2 cellular contexts compared by ENCODE assay signal in genomic region chr9:134152022-134152448, GRCh38.
TF ChIP-seq lines count a peak whose summit lies in the region.

No MANE protein-coding gene starts in this region.

TF ChIP-seq in GM23338, 12 proteins besides CTCF, POLR2A, EP300 and RAD21:
- TF ChIP-seq ZNF114 (CRISPR knock-in tag; IDR thresholded peaks at IDR 0.05) (no peak), EZH2 (IDR thresholded peaks at IDR 0.05; ENCODE audit: low read depth, unreplicated experiment) (no peak), ZNF331 (CRISPR knock-in tag; IDR thresholded peaks at IDR 0.05; ENCODE audit: low read depth) (no peak), EZH2phosphoT487 (IDR thresholded peaks at IDR 0.05; ENCODE audit: unreplicated experiment) (no peak), POLR2AphosphoS5 (IDR thresholded peaks at IDR 0.05; ENCODE audit: low read depth) (no peak), ZNF462 (CRISPR knock-in tag; IDR thresholded peaks at IDR 0.05) (no peak), JUNB (IDR thresholded peaks at IDR 0.05; ENCODE audit: unreplicated experiment) (no peak), REST (IDR thresholded peaks at IDR 0.05; ENCODE audit: unreplicated experiment) (no peak), NANOG (IDR thresholded peaks at IDR 0.05; ENCODE audit: borderline replicate concordance) (no peak), CREB1 (CRISPR knock-in tag; IDR thresholded peaks at IDR 0.05; ENCODE audit: low read depth) (no peak), STAT1 (IDR thresholded peaks at IDR 0.05; ENCODE audit: unreplicated experiment) (no peak), ETS1 (IDR thresholded peaks at IDR 0.05) (no peak)

TF ChIP-seq in GM12878, 131 proteins besides CTCF, POLR2A, EP300 and RAD21:
- no peak for TF ChIP-seq POU2F2 (IDR thresholded peaks at IDR 0.05; ENCODE audit: borderline replicate concordance, low read depth, low read length)
- no peak for TF ChIP-seq BHLHE40 (IDR thresholded peaks at IDR 0.05; ENCODE audit: borderline replicate concordance in 1 of 2, low read depth in 2 of 2, low read length in 1 of 2)
- TF ChIP-seq CREB1 (IDR thresholded peaks at IDR 0.05; ENCODE audit: low read depth), result no peak
- TF ChIP-seq CHD1 (IDR thresholded peaks at IDR 0.05; ENCODE audit: low read depth, low read length), result no peak
- no peak for TF ChIP-seq CBX3 (IDR thresholded peaks at IDR 0.05; ENCODE audit: borderline replicate concordance, low read depth)
- no peak for TF ChIP-seq IKZF1 (conservative IDR thresholded peaks at IDR 0.05)
- no peak for TF ChIP-seq ZNF622 (IDR thresholded peaks at IDR 0.05)
- TF ChIP-seq SREBF1 (IDR thresholded peaks at IDR 0.05; ENCODE audit: low read length), result no peak
- TF ChIP-seq E4F1 (IDR thresholded peaks at IDR 0.05; ENCODE audit: borderline replicate concordance, partially characterized antibody), result no peak
- TF ChIP-seq HDGF (IDR thresholded peaks at IDR 0.05), result no peak
- TF ChIP-seq NFIC (IDR thresholded peaks at IDR 0.05; ENCODE audit: low read depth, low read length), result no peak
- TF ChIP-seq BCL3 (IDR thresholded peaks at IDR 0.05; ENCODE audit: borderline replicate concordance, insufficient read depth, low read depth, low read length, poor library complexity, severe bottlenecking), result no peak
- TF ChIP-seq EZH2 (IDR thresholded peaks at IDR 0.05; ENCODE audit: borderline replicate concordance, control insufficient read depth, low read depth, low read length), result no peak
- TF ChIP-seq BMI1 (IDR thresholded peaks at IDR 0.05; ENCODE audit: borderline replicate concordance), result no peak
- TF ChIP-seq FOXK2 (IDR thresholded peaks at IDR 0.05), result no peak
- no peak for TF ChIP-seq CBFB (IDR thresholded peaks at IDR 0.05; ENCODE audit: low read depth)
- TF ChIP-seq PRDM15 (CRISPR knock-in tag; IDR thresholded peaks at IDR 0.05), result no peak
